Comparison of ENCODE assay signal across 24 cellular contexts in the genomic region with DNA sequence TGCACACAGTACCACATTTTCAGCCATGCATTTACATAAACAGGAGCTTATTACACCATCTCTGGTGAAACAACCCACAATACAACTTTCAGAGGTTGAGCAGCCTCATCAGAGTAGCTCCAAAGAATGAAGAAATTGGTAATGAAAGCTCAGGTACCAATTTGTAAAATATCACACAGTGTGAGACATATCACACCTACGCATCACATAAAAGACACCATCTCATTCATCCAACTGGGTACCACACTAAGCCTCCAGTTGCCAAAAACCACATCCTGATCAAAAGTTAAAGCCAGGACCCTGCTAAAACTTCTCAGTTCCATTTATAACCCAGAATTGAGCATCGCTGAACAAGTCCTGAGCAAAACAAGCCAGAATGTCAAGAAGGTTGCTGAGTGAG. TPM values are rescaled to one million over a fixed set of nuclear protein-coding genes. Genes with fewer than 3 reads are reported as not detected.
A peak's percentile ranks its signal among the peaks of the same experiment; 100 is the strongest.
DNase-seq lines count a peak whose midpoint lies in the region; ATAC-seq and TF ChIP-seq lines count a peak whose summit lies in the region.
"Had no signal": no experiment of that assay in that cellular context is flagged by ENCODE, and none has a peak within 500 bp of the region (broad histone marks: within the 10 kb centered on the region; RNA-seq: fewer than 3 reads in every experiment).

No MANE protein-coding gene starts in this region.

- peak; percentile 10 for DNase-seq in activated CD4-positive, alpha-beta T cell treated with anti-CD3 and anti-CD28 coated beads for 36 hours
- DNase-seq in activated CD4-positive, alpha-beta T cell treated with anti-CD3 and anti-CD28 coated beads, Interleukin-2, amount 50 U/mL, for 48 hours = no peak
- DNase-seq in activated CD8-positive, alpha-beta T cell treated with anti-CD3 and anti-CD28 coated beads for 36 hours = peak; percentile 33
- DNase-seq in memory B cell (ENCODE audit: low spot score in 2 of 2) (no peak), pons (ENCODE audit: low spot score) (no peak), GM13976 (ENCODE audit: low spot score) (no peak), NCI-H1694 treated with DMSO at 0.1 percent for 48 hours (lab: John Stamatoyannopoulos, UW) (no peak)
- DNase-seq: activated CD8-positive, alpha-beta memory T cell treated with anti-CD3 and anti-CD28 coated beads for 24 hours; CD4-positive, CD25-positive, alpha-beta regulatory T cell; central memory CD4-positive, alpha-beta T cell; dermis blood vessel endothelial cell; KBM-7; MM.1S; NCI-H2081; NCI-H345; right lobe of liver; stimulated activated CD4-positive, alpha-beta T cell treated with anti-CD3 and anti-CD28 coated beads, Interleukin-12 subunit alpha, Interleukin-12 subunit beta, amount 100 ng/mL, for 4 hours; stimulated activated CD4-positive, alpha-beta T cell treated with anti-CD3 and anti-CD28 coated beads, Interleukin-4, amount 100 ng/mL, for 4 hours; stimulated activated naive CD4-positive, alpha-beta T cell treated with Interleukin-2 at 50 U/mL for 16 hours had no signal

- in situ Hi-C loops in GM13976 (cut with MboI; ENCODE audit: low sequenced_read_pairs, unreplicated experiment) = no loop called here

- no peaks in the 10 kb centered on the region for H3K9me3 Mint-ChIP-seq in activated CD4-positive, alpha-beta T cell treated with anti-CD3 and anti-CD28 coated beads for 36 hours (ENCODE audit: low read depth)
- no peaks in the 10 kb centered on the region for H3K9me3 Mint-ChIP-seq in activated CD8-positive, alpha-beta T cell treated with anti-CD3 and anti-CD28 coated beads for 36 hours
- H3K9me3 Mint-ChIP-seq in memory B cell = no peaks in the 10 kb centered on the region

- TF ChIP-seq CTCF in activated CD8-positive, alpha-beta T cell treated with anti-CD3 and anti-CD28 coated beads for 36 hours (IDR thresholded peaks at IDR 0.05) = no peak
- TF ChIP-seq CTCF in GM13976 (IDR thresholded peaks at IDR 0.05; ENCODE audit: borderline replicate concordance, control extremely low read depth, extremely low read depth, insufficient read depth, missing control alignments) = no peak

- peaks cover 46% of the 10 kb centered on the region for H3K27me3 Mint-ChIP-seq in activated CD4-positive, alpha-beta T cell treated with anti-CD3 and anti-CD28 coated beads for 36 hours
- H3K27me3 Mint-ChIP-seq in activated CD8-positive, alpha-beta T cell treated with anti-CD3 and anti-CD28 coated beads for 36 hours = peaks cover 52% of the 10 kb centered on the region
- no peaks in the 10 kb centered on the region for H3K27me3 Mint-ChIP-seq in memory B cell

- no peak overlapping the region for H3K27ac Mint-ChIP-seq in activated CD4-positive, alpha-beta T cell treated with anti-CD3 and anti-CD28 coated beads for 36 hours
- no peak overlapping the region for H3K27ac Mint-ChIP-seq in activated CD8-positive, alpha-beta T cell treated with anti-CD3 and anti-CD28 coated beads for 36 hours
- peak overlapping the region; percentile 25 for H3K27ac Mint-ChIP-seq in memory B cell
- H3K27ac Mint-ChIP-seq: CD4-positive, CD25-positive, alpha-beta regulatory T cell; progenitor cell of endocrine pancreas had no signal

- H3K4me1 Mint-ChIP-seq in activated CD4-positive, alpha-beta T cell treated with anti-CD3 and anti-CD28 coated beads for 36 hours = peaks cover 27% of the 10 kb centered on the region
- peaks cover 31% of the 10 kb centered on the region for H3K4me1 Mint-ChIP-seq in activated CD8-positive, alpha-beta T cell treated with anti-CD3 and anti-CD28 coated beads for 36 hours (ENCODE audit: low read depth)
- peaks cover 37% of the 10 kb centered on the region for H3K4me1 Mint-ChIP-seq in memory B cell

- CTCF ChIA-PET in activated CD4-positive, alpha-beta T cell treated with anti-CD3 and anti-CD28 coated beads for 36 hours (lab: Charles Lee) = interaction anchor here (1.0 kb wide), 1 partner anchor 9 kb away, joined by 3 read pairs; no protein-coding TSS in a partner anchor
- CTCF ChIA-PET in activated CD8-positive, alpha-beta T cell treated with anti-CD3 and anti-CD28 coated beads for 36 hours (lab: Charles Lee) = interaction anchor here (1.1 to 1.2 kb wide), 2 partner anchors 44 to 263 kb away, joined by 4 to 6 read pairs; no protein-coding TSS in a partner anchor

- peak; percentile 82 for ATAC-seq in activated CD4-positive, alpha-beta T cell treated with anti-CD3 and anti-CD28 coated beads for 36 hours
- ATAC-seq in GM19351 (IDR thresholded peaks at IDR 0.05; ENCODE audit: unreplicated experiment) (peak; percentile 42), memory B cell (ENCODE audit: low read depth) (no peak)
- peak; percentile 80 for ATAC-seq in activated CD8-positive, alpha-beta T cell treated with anti-CD3 and anti-CD28 coated beads for 36 hours
- ATAC-seq: gastroesophageal sphincter, left lobe of liver, right lobe of liver had no signal

- no peaks in the 10 kb centered on the region for H3K36me3 Mint-ChIP-seq in activated CD4-positive, alpha-beta T cell treated with anti-CD3 and anti-CD28 coated beads for 36 hours (ENCODE audit: low read depth)
- H3K36me3 Mint-ChIP-seq in activated CD8-positive, alpha-beta T cell treated with anti-CD3 and anti-CD28 coated beads for 36 hours (ENCODE audit: low read depth) = no peaks in the 10 kb centered on the region
- H3K36me3 Mint-ChIP-seq in memory B cell = peaks cover 1% of the 10 kb centered on the region
- H3K36me3 Mint-ChIP-seq: CD4-positive, CD25-positive, alpha-beta regulatory T cell had no signal

- H3K4me3 Mint-ChIP-seq in activated CD4-positive, alpha-beta T cell treated with anti-CD3 and anti-CD28 coated beads for 36 hours = no peak overlapping the region
- H3K4me3 Mint-ChIP-seq in activated CD8-positive, alpha-beta T cell treated with anti-CD3 and anti-CD28 coated beads for 36 hours = no peak overlapping the region
- H3K4me3 Mint-ChIP-seq in memory B cell = no peak overlapping the region
- H3K4me3 Mint-ChIP-seq: CD4-positive, CD25-positive, alpha-beta regulatory T cell had no signal

- intact Hi-C loops in activated CD4-positive, alpha-beta T cell treated with anti-CD3 and anti-CD28 coated beads for 36 hours (cut with DNase I, micrococcal nuclease) = loop anchor here (2.0 to 5.0 kb wide), 2 partner anchors 31 to 47 kb away; no protein-coding TSS in a partner anchor
- intact Hi-C loops in activated CD8-positive, alpha-beta T cell treated with anti-CD3 and anti-CD28 coated beads for 36 hours (cut with micrococcal nuclease) = no loop called here

- POLR2A ChIA-PET in activated CD4-positive, alpha-beta T cell treated with anti-CD3 and anti-CD28 coated beads for 36 hours (lab: Charles Lee) = no interaction called here
- POLR2A ChIA-PET in activated CD8-positive, alpha-beta T cell treated with anti-CD3 and anti-CD28 coated beads for 36 hours (lab: Charles Lee) = interaction anchor here (1.4 to 1.5 kb wide), 2 partner anchors 11 to 45 kb away, joined by 3 to 5 read pairs; no protein-coding TSS in a partner anchor

RNA-seq across cellular contexts. Expression of a gene that starts 4.6 kb away (rescaled TPM):
- total RNA-seq in activated CD4-positive, alpha-beta T cell treated with anti-CD3 and anti-CD28 coated beads for 36 hours = under 1 TPM in 1 of 2 experiments, not detected in 1; 0.11 TPM
- not detected for total RNA-seq in activated CD8-positive, alpha-beta T cell treated with anti-CD3 and anti-CD28 coated beads for 36 hours
- total RNA-seq: myocyte had no signal

Comparison
In these comparisons a context has a peak if more than half of its experiments do, and no peak if none do; other contexts are left out.
1. DNase-seq: peak in activated CD4-positive, alpha-beta T cell treated with anti-CD3 and anti-CD28 coated beads for 36 hours (single experiment) and activated CD8-positive, alpha-beta T cell treated with anti-CD3 and anti-CD28 coated beads for 36 hours (single experiment); none in activated CD4-positive, alpha-beta T cell treated with anti-CD3 and anti-CD28 coated beads, Interleukin-2, amount 50 U/mL, for 48 hours (0 of 2), memory B cell (0 of 2), pons (single experiment), GM13976 (single experiment) and NCI-H1694 treated with DMSO at 0.1 percent for 48 hours (single experiment).